In genomic region chr7:28187012-28187411, GRCh38 we compare ENCODE assay signal across 1 cellular context.
TF ChIP-seq lines count a peak whose summit lies in the region.

No MANE protein-coding gene starts in this region.

TF ChIP-seq in K562, 482 proteins besides CTCF, POLR2A, EP300 and RAD21:
- TF ChIP-seq ZNF408 (CRISPR knock-in tag; IDR thresholded peaks at IDR 0.05; ENCODE audit: low read depth) (no peak), ATF1 (CRISPR knock-in tag; IDR thresholded peaks at IDR 0.05) (no peak), ATF1 (tag; IDR thresholded peaks at IDR 0.05) (peak; percentile 66), NFIX (CRISPR knock-in tag; IDR thresholded peaks at IDR 0.05; ENCODE audit: low read depth) (no peak), CREM (IDR thresholded peaks at IDR 0.05; ENCODE audit: low read depth) (0 out of 2 replicates have a peak, but pooled peaks have one; percentile 6)
